ENCODE assay signal across 8 cellular contexts in genomic region chr22:41976961-41977566, GRCh38. TPM values are rescaled to one million over a fixed set of nuclear protein-coding genes. Genes with fewer than 3 reads are reported as not detected.
DNase-seq lines count a peak whose midpoint lies in the region; ATAC-seq and TF ChIP-seq lines count a peak whose summit lies in the region.

No MANE protein-coding gene starts in this region.

- H3K4me3 ChIP-seq in iPS-18a (ENCODE audit: low read length): peak overlapping the region; percentile 68
- peak overlapping the region; percentile 24 to 31 for H3K4me3 ChIP-seq in testis

- no peak overlapping the region for H3K27ac Mint-ChIP-seq in activated naive CD4-positive, alpha-beta T cell treated with anti-CD3 and anti-CD28 coated beads, Interleukin-2, amount 10 ng/mL, durations not matched to agents 7 days and 5 days
- H3K27ac Mint-ChIP-seq in T-helper 1 cell treated with Interleukin-12 subunit alpha and Interleukin-12 subunit beta and Interleukin-4 antibody, amounts not matched to agents 30 μg/mL and 1 μg/mL, for 36 hours: no peak overlapping the region
- no peak overlapping the region for H3K27ac Mint-ChIP-seq in HFFc6

- H3K36me3 ChIP-seq in iPS-18a (ENCODE audit: control insufficient read depth, low read depth, low read length) (no peaks in the 10 kb centered on the region), testis (ENCODE audit: low read depth, missing control alignments) (no peaks in the 10 kb centered on the region)

- peak; percentile 38 for DNase-seq in activated naive CD4-positive, alpha-beta T cell treated with anti-CD3 and anti-CD28 coated beads, Interleukin-2, amount 10 ng/mL, durations not matched to agents 7 days and 5 days
- DNase-seq in activated naive CD4-positive, alpha-beta T cell treated with Interleukin-2 at 50 U/mL for 16 hours: no peak
- DNase-seq in testis (no peak), HFFc6 (no peak)

- H3K9me3 ChIP-seq in iPS-18a (ENCODE audit: control insufficient read depth, low read depth, low read length) (no peaks in the 10 kb centered on the region), testis (no peaks in the 10 kb centered on the region)

- H3K27me3 Mint-ChIP-seq in activated naive CD4-positive, alpha-beta T cell treated with anti-CD3 and anti-CD28 coated beads, Interleukin-2, amount 10 ng/mL, durations not matched to agents 7 days and 5 days: peaks cover 79% of the 10 kb centered on the region
- peaks cover 46% of the 10 kb centered on the region for H3K27me3 Mint-ChIP-seq in T-helper 1 cell treated with Interleukin-12 subunit alpha and Interleukin-12 subunit beta and Interleukin-4 antibody, amounts not matched to agents 30 μg/mL and 1 μg/mL, for 36 hours (ENCODE audit: low read depth)
- H3K27me3 Mint-ChIP-seq in HFFc6 (ENCODE audit: insufficient read depth): peaks cover 41% of the 10 kb centered on the region

- no peaks in the 10 kb centered on the region for H3K9me3 Mint-ChIP-seq in activated naive CD4-positive, alpha-beta T cell treated with anti-CD3 and anti-CD28 coated beads, Interleukin-2, amount 10 ng/mL, durations not matched to agents 7 days and 5 days
- H3K9me3 Mint-ChIP-seq in T-helper 1 cell treated with Interleukin-12 subunit alpha and Interleukin-12 subunit beta and Interleukin-4 antibody, amounts not matched to agents 30 μg/mL and 1 μg/mL, for 36 hours: no peaks in the 10 kb centered on the region
- H3K9me3 Mint-ChIP-seq in HFFc6: no peaks in the 10 kb centered on the region

- intact Hi-C loops in testis (cut with DNase I; ENCODE audit: low total_unique reads): no loop called here

- ATAC-seq in GM21528 (IDR thresholded peaks at IDR 0.05; ENCODE audit: low FRiP score, unreplicated experiment) (no peak), GM18505 (IDR thresholded peaks at IDR 0.05; ENCODE audit: unreplicated experiment) (no peak)

- TF ChIP-seq POLR2A in testis (IDR thresholded peaks at IDR 0.05) (no peak), GM18505 (IDR thresholded peaks at IDR 0.05; ENCODE audit: borderline replicate concordance, extremely low read depth, insufficient read depth, insufficient read length) (no peak)

- no peaks in the 10 kb centered on the region for H3K36me3 Mint-ChIP-seq in activated naive CD4-positive, alpha-beta T cell treated with anti-CD3 and anti-CD28 coated beads, Interleukin-2, amount 10 ng/mL, durations not matched to agents 7 days and 5 days
- no peaks in the 10 kb centered on the region for H3K36me3 Mint-ChIP-seq in T-helper 1 cell treated with Interleukin-12 subunit alpha and Interleukin-12 subunit beta and Interleukin-4 antibody, amounts not matched to agents 30 μg/mL and 1 μg/mL, for 36 hours (ENCODE audit: low read depth)
- no peaks in the 10 kb centered on the region for H3K36me3 Mint-ChIP-seq in HFFc6 (ENCODE audit: low read depth)

- peak overlapping the region; percentile 65 for H3K4me3 Mint-ChIP-seq in activated naive CD4-positive, alpha-beta T cell treated with anti-CD3 and anti-CD28 coated beads, Interleukin-2, amount 10 ng/mL, durations not matched to agents 7 days and 5 days
- peak overlapping the region; percentile 62 for H3K4me3 Mint-ChIP-seq in T-helper 1 cell treated with Interleukin-12 subunit alpha and Interleukin-12 subunit beta and Interleukin-4 antibody, amounts not matched to agents 30 μg/mL and 1 μg/mL, for 36 hours
- no peak overlapping the region for H3K4me3 Mint-ChIP-seq in HFFc6

- CTCF ChIA-PET in activated naive CD4-positive, alpha-beta T cell treated with anti-CD3 and anti-CD28 coated beads, Interleukin-2, amount 10 ng/mL, durations not matched to agents 7 days and 5 days (lab: Charles Lee): interaction anchor here (1.3 to 1.4 kb wide), 2 partner anchors 9 kb away, joined by 3 to 4 read pairs; no protein-coding TSS in a partner anchor

- H3K9ac ChIP-seq in iPS-18a (ENCODE audit: low read length): peak overlapping the region; percentile 61

- 0 to 4% methylated on average over 3 to 27 of the region's 46 CpGs for WGBS in testis, 2 donors

- no peak overlapping the region for H3K27ac ChIP-seq in iPS-18a (ENCODE audit: low read length)
- no peak overlapping the region for H3K27ac ChIP-seq in testis

- TF ChIP-seq CTCF in testis (IDR thresholded peaks at IDR 0.05) (no peak), HFFc6 (IDR thresholded peaks at IDR 0.05) (no peak)

- H3K27me3 ChIP-seq in iPS-18a (ENCODE audit: control insufficient read depth, insufficient read depth, low read length) (peaks cover 39% of the 10 kb centered on the region), testis (no peaks in the 10 kb centered on the region)

- H3K4me1 Mint-ChIP-seq in activated naive CD4-positive, alpha-beta T cell treated with anti-CD3 and anti-CD28 coated beads, Interleukin-2, amount 10 ng/mL, durations not matched to agents 7 days and 5 days: peaks cover 8% of the 10 kb centered on the region
- peaks cover 15% of the 10 kb centered on the region for H3K4me1 Mint-ChIP-seq in T-helper 1 cell treated with Interleukin-12 subunit alpha and Interleukin-12 subunit beta and Interleukin-4 antibody, amounts not matched to agents 30 μg/mL and 1 μg/mL, for 36 hours (ENCODE audit: low read depth)
- H3K4me1 Mint-ChIP-seq in HFFc6 (ENCODE audit: low read depth): peaks cover 6% of the 10 kb centered on the region; the same call in 1 of the 2 replicates

- peaks cover 7% of the 10 kb centered on the region for H3K4me1 ChIP-seq in iPS-18a (ENCODE audit: control insufficient read depth, low read depth, low read length)
- no peaks in the 10 kb centered on the region for H3K4me1 ChIP-seq in testis

RNA-seq across cellular contexts. Expression of gene SEPTIN3, which starts 7.8 kb away (rescaled TPM):
- total RNA-seq in testis: 1 to 10 TPM; 1.6 to 2.2 TPM
- polyA plus RNA-seq in testis (ENCODE audit: insufficient read depth, low read depth, low replicate concordance): 2.4 TPM
- under 1 TPM in 2 of 6 experiments, not detected in 4; 0.05 to 0.17 TPM for total RNA-seq in HFFc6 (2021; fragmentation: NEBNext Ultra II Directional; extraction: Animal tissue kit (Norgen Biotek cat#: 25700))

RNA-seq across cellular contexts. Expression of gene WBP2NL, which starts 21.5 kb away (rescaled TPM):
- total RNA-seq in testis: 10 to 100 TPM; 31.8 to 90.8 TPM
- polyA plus RNA-seq in testis (ENCODE audit: insufficient read depth, low read depth, low replicate concordance): 91.5 TPM
- not detected for total RNA-seq in HFFc6 (2021; fragmentation: NEBNext Ultra II Directional; extraction: Animal tissue kit (Norgen Biotek cat#: 25700))

RNA-seq across cellular contexts. Expression of gene CENPM, which starts 30.1 kb away (rescaled TPM):
- total RNA-seq in testis: 10 to 100 TPM; 15.5 to 28.2 TPM
- polyA plus RNA-seq in testis (ENCODE audit: insufficient read depth, low read depth, low replicate concordance): 15.7 TPM
- 10 to 100 TPM; 15.6 to 29.4 (median 26.3) TPM for total RNA-seq in HFFc6 (2021; fragmentation: NEBNext Ultra II Directional; extraction: Animal tissue kit (Norgen Biotek cat#: 25700))

RNA-seq across cellular contexts. Expression of gene TNFRSF13C, which starts 50.5 kb away (rescaled TPM):
- 1 to 10 TPM in 1 of 2 donors, under 1 TPM in 1; 0.56 to 1.9 TPM for total RNA-seq in testis
- polyA plus RNA-seq in testis (ENCODE audit: insufficient read depth, low read depth, low replicate concordance): 0.69 TPM
- under 1 TPM; 0.05 to 0.32 (median 0.25) TPM for total RNA-seq in HFFc6 (2021; fragmentation: NEBNext Ultra II Directional; extraction: Animal tissue kit (Norgen Biotek cat#: 25700))

Comparison
In these comparisons a context has a peak if more than half of its experiments do, and no peak if none do; other contexts are left out.
1. RNA of gene WBP2NL, which starts 21.5 kb away (total RNA-seq): 31.8 to 90.8 TPM in testis; not detected in HFFc6; every median in the first group is over 10 times any median in the second.